1 cellular context compared by ENCODE assay signal in genomic region chr18:48412339-48412929, GRCh38.
TF ChIP-seq lines count a peak whose summit lies in the region.

No MANE protein-coding gene starts in this region.

TF ChIP-seq in GM12878, 131 proteins besides CTCF, POLR2A, EP300 and RAD21 (continued from another document):
- TF ChIP-seq ZBTB40 (IDR thresholded peaks at IDR 0.05; ENCODE audit: borderline replicate concordance) (no peak), NR2C1 (IDR thresholded peaks at IDR 0.05) (no peak), SMAD5 (IDR thresholded peaks at IDR 0.05; ENCODE audit: low read depth) (no peak)
